7 cellular contexts compared by ENCODE assay signal in the genomic region with DNA sequence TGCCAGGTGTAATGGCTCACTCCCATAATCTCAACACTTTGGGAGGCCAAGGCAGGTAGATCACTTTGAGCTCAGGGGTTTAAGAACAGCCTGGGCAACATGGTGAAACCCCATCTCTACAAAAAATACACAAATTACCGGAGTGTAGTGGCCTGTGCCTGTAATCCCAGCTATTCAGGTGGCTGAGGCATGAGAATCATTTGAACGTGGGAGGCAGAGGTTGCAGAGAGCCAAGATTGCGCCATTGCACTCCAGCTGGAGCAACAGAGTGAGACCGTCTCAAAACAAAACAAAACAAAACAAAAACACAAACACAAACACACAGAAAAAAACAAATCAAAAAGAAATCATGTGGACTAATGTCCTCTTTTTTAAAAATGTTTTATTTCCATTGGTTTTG.
"Had no signal": no experiment of that assay in that cellular context is flagged by ENCODE, and none has a peak within 500 bp of the region (broad histone marks: within the 10 kb centered on the region; RNA-seq: fewer than 3 reads in every experiment).

No MANE protein-coding gene starts in this region.

- DNase-seq: GM23248, GOT3, H7, HFFc6, KBM-7 had no signal

- H3K9me3 ChIP-seq: HAP-1 had no signal

- H3K36me3 ChIP-seq: HAP-1 had no signal

- H2AFZ ChIP-seq: GM23248 had no signal

- H3K9ac ChIP-seq: GM23248 had no signal

- H3K27ac ChIP-seq: GM23248 had no signal

- H3K4me3 ChIP-seq: GM23248, HAP-1 had no signal

- ATAC-seq: HCT116 had no signal
